ENCODE assay signal across 14 cellular contexts in the genomic region with DNA sequence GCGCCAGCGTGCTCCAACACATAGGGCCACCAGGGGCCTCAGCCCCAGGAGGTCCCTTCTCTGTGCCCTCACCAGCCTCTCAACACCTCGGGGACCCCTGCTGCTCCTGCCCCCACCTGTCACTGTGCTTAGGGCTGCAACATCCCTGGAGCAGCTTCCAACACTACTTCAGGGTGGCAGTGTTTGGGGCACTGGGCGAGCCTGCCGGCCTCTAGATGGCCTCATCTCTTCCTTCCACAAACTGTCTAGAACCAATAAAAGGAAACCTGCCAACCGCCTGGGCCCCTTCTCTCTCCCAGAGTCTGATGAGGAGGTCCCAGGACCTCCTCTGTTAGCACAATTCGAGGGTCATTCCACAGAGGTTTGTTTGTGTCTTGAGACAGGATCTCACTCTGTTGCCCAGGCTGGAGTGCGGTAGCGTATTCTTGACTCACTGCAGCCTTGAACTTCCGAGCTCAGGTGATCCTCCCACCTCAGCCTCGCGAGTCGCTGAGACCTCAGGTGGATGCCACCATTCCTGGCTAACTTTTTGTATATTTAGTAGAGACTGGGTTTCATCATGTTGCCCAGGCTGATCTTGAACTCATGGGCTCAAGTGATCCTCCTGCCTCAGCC. TPM values are rescaled to one million over a fixed set of nuclear protein-coding genes. Genes with fewer than 3 reads are reported as not detected.
DNase-seq lines count a peak whose midpoint lies in the region; ATAC-seq and TF ChIP-seq lines count a peak whose summit lies in the region.
"Had no signal": no experiment of that assay in that cellular context is flagged by ENCODE, and none has a peak within 500 bp of the region (broad histone marks: within the 10 kb centered on the region; RNA-seq: fewer than 3 reads in every experiment).

No MANE protein-coding gene starts in this region.

- no peak for TF ChIP-seq POLR2A in HCT116 (IDR thresholded peaks at IDR 0.05; ENCODE audit: borderline replicate concordance, extremely low read depth, insufficient read depth, insufficient read length)
- no peak for TF ChIP-seq POLR2A in body of pancreas (IDR thresholded peaks at IDR 0.05)

- no peak overlapping the region for H3K9ac ChIP-seq in HCT116 (ENCODE audit: low read length)
- H3K9ac ChIP-seq: KMS-11 had no signal

- H2AFZ ChIP-seq in HCT116 (ENCODE audit: low read depth, low read length, poor library complexity, severe bottlenecking) (no peak overlapping the region), osteoblast (ENCODE audit: low read length) (no peak overlapping the region)

- H3K4me3 ChIP-seq in HCT116 (replicated peaks in 1 of 2; ENCODE audit: low read depth in 1 of 2, low read length in 2 of 2) (no peak overlapping the region), epithelial cell of proximal tubule (ENCODE audit: low read depth, low read length) (no peak overlapping the region), osteoblast (ENCODE audit: insufficient read depth, low read length) (no peak overlapping the region), tibial artery (no peak overlapping the region), body of pancreas (no peak overlapping the region)

- DNase-seq in AG08395 (ENCODE audit: low spot score) (peak; percentile 1), HCT116 (ENCODE audit: low read depth, low spot score) (no peak), epithelial cell of proximal tubule (ENCODE audit: low read depth) (no peak), osteoblast (ENCODE audit: insufficient read length, low spot score, missing footprints) (peak; percentile 34), tibial artery (no peak), body of pancreas (no peak), cerebellum (ENCODE audit: low spot score) (no peak)
- DNase-seq: C1 segment of cervical spinal cord, MM.1S, NCI-H1417, NCI-H2029 treated with DMSO at 0.1 percent for 48 hours, NCI-H510A treated with DMSO at 0.1 percent for 48 hours had no signal

- BruUV-seq in HCT116 (replicated peaks; lab: Mats Ljungman, UMichigan) = no TSS peak

- RAD21 ChIA-PET in HCT116 (lab: Charles Lee; ENCODE audit: low non-redundant PET in 1 of 2, low total read pairs in 2 of 2, uncharacterized antibody in 2 of 2, unreplicated experiment in 2 of 2) = no interaction called here

- POLR2A ChIA-PET in HCT116 (lab: Charles Lee) = no interaction called here

- H3K27me3 ChIP-seq in HCT116 (ENCODE audit: insufficient read depth, low read length) (no peaks in the 10 kb centered on the region), osteoblast (ENCODE audit: insufficient read depth, low read length) (no peaks in the 10 kb centered on the region), tibial artery (no peaks in the 10 kb centered on the region), body of pancreas (no peaks in the 10 kb centered on the region)

- H3K4me2 ChIP-seq in HCT116 (ENCODE audit: low read length) = no peak overlapping the region
- no peak overlapping the region for H3K4me2 ChIP-seq in osteoblast (ENCODE audit: insufficient read depth, low read length)
- H3K4me2 ChIP-seq: KMS-11 had no signal

- no peaks in the 10 kb centered on the region for H3K9me2 ChIP-seq in HCT116 (ENCODE audit: insufficient read depth)

- no peaks in the 10 kb centered on the region for H3K79me2 ChIP-seq in HCT116 (ENCODE audit: insufficient read depth, low read length)
- H3K79me2 ChIP-seq in osteoblast (ENCODE audit: insufficient read depth, low read length) = no peaks in the 10 kb centered on the region

- intact Hi-C loops in HCT116 (cut with micrococcal nuclease) (loop anchor here (10.0 kb wide), 1 partner anchor 256 kb away; no protein-coding TSS in a partner anchor), tibial artery (cut with DNase I; ENCODE audit: low total_unique reads) (loop anchor here (2.0 to 10.0 kb wide), 3 partner anchors 84 to 253 kb away; a partner anchor contains a TSS), body of pancreas (cut with DNase I) (loop anchor here (5.0 kb wide), 1 partner anchor 83 kb away; no protein-coding TSS in a partner anchor)

- H3K9me3 ChIP-seq in HCT116 (ENCODE audit: control insufficient read depth in 1 of 2, insufficient read depth in 1 of 2, low read depth in 1 of 2, low read length in 2 of 2) (no peaks in the 10 kb centered on the region), osteoblast (ENCODE audit: low read depth, low read length) (no peaks in the 10 kb centered on the region), tibial artery (no peaks in the 10 kb centered on the region), body of pancreas (no peaks in the 10 kb centered on the region)

- TF ChIP-seq CTCF in HCT116 (IDR thresholded peaks at IDR 0.05 in 2 of 3, conservative IDR thresholded peaks at IDR 0.05 in 1 of 3; ENCODE audit: borderline replicate concordance in 1 of 3, insufficient read depth in 1 of 3, low read depth in 2 of 3, low read length in 2 of 3) = peak in 1 of 3 experiments; percentile 17; a peak in 1 of 6 replicates
- TF ChIP-seq CTCF in epithelial cell of proximal tubule (conservative IDR thresholded peaks at IDR 0.05; ENCODE audit: low read depth, low read length) = peak; percentile 14
- no peak for TF ChIP-seq CTCF in osteoblast (IDR thresholded peaks at IDR 0.05; ENCODE audit: extremely low read depth, low read depth, low read length)
- no peak for TF ChIP-seq CTCF in tibial artery (IDR thresholded peaks at IDR 0.05)
- TF ChIP-seq CTCF in body of pancreas (IDR thresholded peaks at IDR 0.05) = no peak

- TF ChIP-seq RAD21 in HCT116 (IDR thresholded peaks at IDR 0.05; ENCODE audit: low read depth) = no peak

- no peak for ATAC-seq in HCT116
- no peak for ATAC-seq in body of pancreas

- peaks cover 0 to 7% of the 10 kb centered on the region in 2 experiments; a peak in 1 of 4 replicates for H3K4me1 ChIP-seq in HCT116 (ENCODE audit: control insufficient read depth in 1 of 2, insufficient read depth in 2 of 2, low read length in 2 of 2)
- H3K4me1 ChIP-seq in osteoblast (ENCODE audit: insufficient read depth, low read length) = no peaks in the 10 kb centered on the region
- no peaks in the 10 kb centered on the region for H3K4me1 ChIP-seq in tibial artery
- peaks cover 17% of the 10 kb centered on the region for H3K4me1 ChIP-seq in body of pancreas

- H3K27ac ChIP-seq in HCT116 (ENCODE audit: low read depth, low read length) (peak overlapping the region; percentile 18; the same call in 1 of the 2 replicates), osteoblast (ENCODE audit: low read depth, low read length) (no peak overlapping the region), tibial artery (no peak overlapping the region), body of pancreas (peak overlapping the region in 2 of 4 donors; percentile 59 to 75)
- H3K27ac ChIP-seq: KMS-11 had no signal

- WGBS in body of pancreas, 2 donors = 86 to 92% methylated on average over 9 to 10 of the region's 13 CpGs

- H3K36me3 ChIP-seq in HCT116 (ENCODE audit: control insufficient read depth in 1 of 2, insufficient read depth in 2 of 2, low read length in 2 of 2) (peaks cover 2 to 14% of the 10 kb centered on the region in 2 experiments; a peak in 3 of 4 replicates), osteoblast (ENCODE audit: insufficient read depth, low read length) (peaks cover 12% of the 10 kb centered on the region), tibial artery (peaks cover 51 to 93% (median 61%) of the 10 kb centered on the region in 3 donors), body of pancreas (replicated peaks in 1 of 2; ENCODE audit: insufficient read depth in 1 of 2, low read depth in 2 of 2) (peaks cover 0 to 20% of the 10 kb centered on the region in 2 donors)

- CTCF ChIA-PET in HCT116 (lab: Charles Lee) = no interaction called here

- H4K20me1 ChIP-seq in HCT116 (ENCODE audit: insufficient read depth) (no peaks in the 10 kb centered on the region), osteoblast (ENCODE audit: insufficient read depth, low read length) (no peaks in the 10 kb centered on the region)

TF ChIP-seq in HCT116, 20 proteins besides CTCF, POLR2A, EP300 and RAD21 (continues in another document):
- TF ChIP-seq SRF (IDR thresholded peaks at IDR 0.05; ENCODE audit: low read depth) = no peak
- TF ChIP-seq, protein P1, sequence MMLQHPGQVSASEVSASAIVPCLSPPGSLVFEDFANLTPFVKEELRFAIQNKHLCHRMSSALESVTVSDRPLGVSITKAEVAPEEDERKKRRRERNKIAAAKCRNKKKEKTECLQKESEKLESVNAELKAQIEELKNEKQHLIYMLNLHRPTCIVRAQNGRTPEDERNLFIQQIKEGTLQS (IDR thresholded peaks at IDR 0.05) = no peak
- TF ChIP-seq POLR2AphosphoS5 (IDR thresholded peaks at IDR 0.05; ENCODE audit: low read depth, low read length) = no peak
- TF ChIP-seq, protein P2, sequence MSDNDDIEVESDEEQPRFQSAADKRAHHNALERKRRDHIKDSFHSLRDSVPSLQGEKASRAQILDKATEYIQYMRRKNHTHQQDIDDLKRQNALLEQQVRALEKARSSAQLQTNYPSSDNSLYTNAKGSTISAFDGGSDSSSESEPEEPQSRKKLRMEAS (IDR thresholded peaks at IDR 0.05) = no peak
- no peak for TF ChIP-seq ZFX (IDR thresholded peaks at IDR 0.05)
- TF ChIP-seq CBX3 (IDR thresholded peaks at IDR 0.05; ENCODE audit: low read depth) = no peak

RNA-seq across cellular contexts. Expression of a gene that starts 10.1 kb away (rescaled TPM):
- 2.0 TPM for total RNA-seq in HCT116 (2021; ENCODE audit: unreplicated experiment)
- 2.9 and 3.7 TPM in 2 replicates for polyA plus RNA-seq in HCT116 (2012)
- total RNA-seq in epithelial cell of proximal tubule = not detected in 2 replicates
- total RNA-seq in osteoblast = not detected in 2 replicates
- total RNA-seq in body of pancreas = not detected
- total RNA-seq in cerebellum = 10.1 TPM

RNA-seq across cellular contexts. Expression of a gene that starts 22.0 kb away (rescaled TPM):
- total RNA-seq in HCT116 (2021; ENCODE audit: unreplicated experiment) (26.9 TPM), epithelial cell of proximal tubule (34.3 and 39.1 TPM in 2 replicates), osteoblast (15.3 and 17.0 TPM in 2 replicates), body of pancreas (10 to 100 TPM; 15.5 to 20.2 TPM), cerebellum (12.9 TPM)
- 29.8 and 30.7 TPM in 2 replicates for polyA plus RNA-seq in HCT116 (2012)

RNA-seq across cellular contexts. Expression of a gene that starts 33.3 kb away (rescaled TPM):
- total RNA-seq in HCT116 (2021; ENCODE audit: unreplicated experiment) (not detected), epithelial cell of proximal tubule (not detected in 2 replicates), osteoblast (not detected in 2 replicates), body of pancreas (not detected), cerebellum (0.27 TPM)
- polyA plus RNA-seq in HCT116 (2012) = not detected in 2 replicates
- total RNA-seq: RPMI7951 had no signal

RNA-seq across cellular contexts. Expression of a gene that starts 35.5 kb away (rescaled TPM):
- total RNA-seq in HCT116 (2021; ENCODE audit: unreplicated experiment) (20.1 TPM), epithelial cell of proximal tubule (17.5 and 22.9 TPM in 2 replicates), osteoblast (0.29 and 1.1 TPM in 2 replicates), body of pancreas (not detected), cerebellum (23.8 TPM)
- polyA plus RNA-seq in HCT116 (2012) = 11.6 and 13.9 TPM in 2 replicates

RNA-seq across cellular contexts. Expression of a gene that starts 39.6 kb away (rescaled TPM):
- total RNA-seq in HCT116 (2021; ENCODE audit: unreplicated experiment) (1.2 TPM), epithelial cell of proximal tubule (1.7 TPM in 1 of 2 replicates, not detected in the other), osteoblast (not detected in 2 replicates), body of pancreas (10 to 100 TPM in 1 of 2 donors, under 1 TPM in 1; 0.99 to 27.5 TPM), cerebellum (0.36 TPM)
- 0.07 and 0.74 TPM in 2 replicates for polyA plus RNA-seq in HCT116 (2012)

Comparison
In these comparisons a context has a peak if more than half of its experiments do, and no peak if none do; other contexts are left out.
1. DNase-seq: peak in AG08395 (single experiment) and osteoblast (single experiment); none in HCT116 (single experiment), epithelial cell of proximal tubule (single experiment), tibial artery (0 of 2), body of pancreas (0 of 4) and cerebellum (single experiment).